1 cellular context compared by ENCODE assay signal in genomic region chr13:88919970-88920628, GRCh38.
TF ChIP-seq lines count a peak whose summit lies in the region.

No MANE protein-coding gene starts in this region.

TF ChIP-seq in GM12878, 131 proteins besides CTCF, POLR2A, EP300 and RAD21 (continued from another document and continues in another):
- TF ChIP-seq ZBTB40 (IDR thresholded peaks at IDR 0.05; ENCODE audit: borderline replicate concordance) (no peak), BCLAF1 (IDR thresholded peaks at IDR 0.05) (no peak), NR2C2 (IDR thresholded peaks at IDR 0.05; ENCODE audit: borderline replicate concordance, control insufficient read depth, insufficient read length, low read depth) (no peak), TAF1 (IDR thresholded peaks at IDR 0.05; ENCODE audit: borderline replicate concordance, low read depth, low read length) (no peak), ATF3 (IDR thresholded peaks at IDR 0.05; ENCODE audit: borderline replicate concordance, extremely low read depth, low read depth, low read length) (no peak), ATF2 (IDR thresholded peaks at IDR 0.05; ENCODE audit: low read length) (no peak; the same call in 1 of the 2 replicates), SMAD1 (IDR thresholded peaks at IDR 0.05; ENCODE audit: low read depth, partially characterized antibody) (no peak), MYB (IDR thresholded peaks at IDR 0.05; ENCODE audit: borderline replicate concordance, low read depth, low read length) (no peak), IRF3 (IDR thresholded peaks at IDR 0.05) (no peak), PBX3 (IDR thresholded peaks at IDR 0.05; ENCODE audit: insufficient replicate concordance, low read depth, low read length) (no peak), MAX (IDR thresholded peaks at IDR 0.05; ENCODE audit: low read depth, low read length) (no peak), ZNF217 (IDR thresholded peaks at IDR 0.05) (no peak), EED (IDR thresholded peaks at IDR 0.05; ENCODE audit: low read depth) (no peak), SREBF2 (IDR thresholded peaks at IDR 0.05; ENCODE audit: low read length) (no peak), MLLT1 (IDR thresholded peaks at IDR 0.05) (no peak), PAX5 (IDR thresholded peaks at IDR 0.05; ENCODE audit: borderline replicate concordance, low read depth, low read length) (no peak), POLR2AphosphoS5 (IDR thresholded peaks at IDR 0.05; ENCODE audit: low read length) (no peak), E2F8 (IDR thresholded peaks at IDR 0.05; ENCODE audit: low read depth, partially characterized antibody) (no peak), KLF5 (IDR thresholded peaks at IDR 0.05; ENCODE audit: partially characterized antibody) (no peak), TCF3 (IDR thresholded peaks at IDR 0.05; ENCODE audit: borderline replicate concordance, insufficient read depth, low read depth, low read length) (no peak), ETV6 (conservative IDR thresholded peaks at IDR 0.05 in 1 of 2, IDR thresholded peaks at IDR 0.05 in 1 of 2; ENCODE audit: borderline replicate concordance in 1 of 2, low read depth in 1 of 2) (peak in 1 of 2 experiments; percentile 54; a peak in 1 of 4 replicates), RCOR1 (conservative IDR thresholded peaks at IDR 0.05; ENCODE audit: low read depth, low read length) (no peak), SUPT20H (IDR thresholded peaks at IDR 0.05; ENCODE audit: borderline replicate concordance, control insufficient read depth, low read depth, low read length) (no peak), MYC (IDR thresholded peaks at IDR 0.05; ENCODE audit: insufficient read depth, insufficient read length, insufficient replicate concordance, low read length, severe bottlenecking) (no peak), HSF1 (IDR thresholded peaks at IDR 0.05; ENCODE audit: low read depth, low read length) (no peak), NKRF (conservative IDR thresholded peaks at IDR 0.05) (no peak), DPF2 (IDR thresholded peaks at IDR 0.05) (0 out of 2 replicates have a peak, but pooled peaks have one; percentile 32), YBX1 (IDR thresholded peaks at IDR 0.05) (no peak), ZBED1 (IDR thresholded peaks at IDR 0.05; ENCODE audit: borderline replicate concordance) (no peak), CREB1 (IDR thresholded peaks at IDR 0.05; ENCODE audit: low read depth) (no peak), ELK1 (IDR thresholded peaks at IDR 0.05; ENCODE audit: low read depth, low read length) (no peak), MEF2A (IDR thresholded peaks at IDR 0.05; ENCODE audit: insufficient read depth, low read depth, low read length) (peak; percentile 70; the same call in 1 of the 2 replicates), SREBF1 (IDR thresholded peaks at IDR 0.05; ENCODE audit: low read length) (no peak)
